ENCODE assay signal across 36 cellular contexts in genomic region chr2:50987914-50988313, GRCh38. TPM values are rescaled to one million over a fixed set of nuclear protein-coding genes. Genes with fewer than 3 reads are reported as not detected.
"Had no signal": no experiment of that assay in that cellular context is flagged by ENCODE, and none has a peak within 500 bp of the region (broad histone marks: within the 10 kb centered on the region; RNA-seq: fewer than 3 reads in every experiment).

No MANE protein-coding gene starts in this region.

- H3K4me3 ChIP-seq: ascending aorta, cardiac muscle cell had no signal

- H3K27ac Mint-ChIP-seq: activated B cell treated with CpG ODN at 0.5 μM for 24 hours; activated CD4-positive, alpha-beta memory T cell treated with anti-CD3 and anti-CD28 coated beads for 36 hours; activated CD4-positive, alpha-beta T cell treated with anti-CD3 and anti-CD28 coated beads, Interleukin-2, amount 10 ng/mL, durations not matched to agents 24 days and 14 days; activated CD8-positive, alpha-beta memory T cell treated with anti-CD3 and anti-CD28 coated beads, Interleukin-2, amount 10 ng/mL, durations not matched to agents 7 days and 5 days; activated CD8-positive, alpha-beta T cell treated with anti-CD3 and anti-CD28 coated beads for 36 hours; activated naive CD4-positive, alpha-beta T cell treated with anti-CD3 and anti-CD28 coated beads, Interleukin-2, amount 10 ng/mL, durations not matched to agents 7 days and 5 days; activated naive CD4-positive, alpha-beta T cell treated with anti-CD3 and anti-CD28 coated beads, Interleukin-2, amount 50 U/mL, for 24 hours; activated naive CD8-positive, alpha-beta T cell; activated naive CD8-positive, alpha-beta T cell treated with anti-CD3 and anti-CD28 coated beads, Interleukin-2, amount 10 ng/mL, durations not matched to agents 7 days and 5 days; activated naive CD8-positive, alpha-beta T cell treated with anti-CD3 and anti-CD28 coated beads, Interleukin-2, amount 50 U/mL, for 24 hours; activated T-cell treated with anti-CD3 and anti-CD28 coated beads, Interleukin-2, amount 50 U/mL, for 24 hours; activated T-helper 2 cell treated with anti-CD3 and anti-CD28 coated beads, Interferon-gamma antibody, Interleukin-2, Interleukin-4, amounts not matched to agents 10 μg/mL and 5 μg/mL and 100 μg/mL, durations not matched to agents 14 hours and 24 hours and 36 hours; T-helper 1 cell treated with Interleukin-12 subunit alpha and Interleukin-12 subunit beta and Interleukin-4 antibody, amounts not matched to agents 30 μg/mL and 1 μg/mL, for 36 hours; T-helper 2 cell treated with Interferon-gamma antibody and Interleukin-4, amounts not matched to agents 5 μg/mL and 100 μg/mL, for 36 hours had no signal

- H3K36me3 Mint-ChIP-seq: activated CD4-positive, alpha-beta memory T cell treated with anti-CD3 and anti-CD28 coated beads for 36 hours; activated CD8-positive, alpha-beta memory T cell treated with anti-CD3 and anti-CD28 coated beads, Interleukin-2, amount 10 ng/mL, durations not matched to agents 7 days and 5 days; activated naive CD4-positive, alpha-beta T cell treated with anti-CD3 and anti-CD28 coated beads, Interleukin-2, amount 10 ng/mL, durations not matched to agents 7 days and 5 days; activated naive CD4-positive, alpha-beta T cell treated with anti-CD3 and anti-CD28 coated beads, Interleukin-2, amount 50 U/mL, for 24 hours; activated naive CD8-positive, alpha-beta T cell; activated naive CD8-positive, alpha-beta T cell treated with anti-CD3 and anti-CD28 coated beads, Interleukin-2, amount 10 ng/mL, durations not matched to agents 7 days and 5 days had no signal

- ATAC-seq: activated CD8-positive, alpha-beta memory T cell treated with anti-CD3 and anti-CD28 coated beads, Interleukin-2, amount 10 ng/mL, durations not matched to agents 7 days and 5 days; activated CD8-positive, alpha-beta T cell treated with anti-CD3 and anti-CD28 coated beads for 36 hours; activated naive CD8-positive, alpha-beta T cell treated with anti-CD3 and anti-CD28 coated beads, Interleukin-2, amount 50 U/mL, for 24 hours had no signal

- H3K4me1 ChIP-seq: ascending aorta had no signal

- H3K4me1 Mint-ChIP-seq: activated B cell treated with CpG ODN at 0.5 μM for 24 hours; activated CD4-positive, alpha-beta T cell treated with anti-CD3 and anti-CD28 coated beads, Interleukin-2, amount 10 ng/mL, durations not matched to agents 24 days and 14 days; activated CD8-positive, alpha-beta memory T cell treated with anti-CD3 and anti-CD28 coated beads, Interleukin-2, amount 10 ng/mL, durations not matched to agents 7 days and 5 days; activated naive CD4-positive, alpha-beta T cell treated with anti-CD3 and anti-CD28 coated beads, Interleukin-2, amount 10 ng/mL, durations not matched to agents 7 days and 5 days; activated naive CD4-positive, alpha-beta T cell treated with anti-CD3 and anti-CD28 coated beads, Interleukin-2, amount 50 U/mL, for 24 hours; activated naive CD8-positive, alpha-beta T cell treated with anti-CD3 and anti-CD28 coated beads, Interleukin-2, amount 10 ng/mL, durations not matched to agents 7 days and 5 days; activated naive CD8-positive, alpha-beta T cell treated with anti-CD3 and anti-CD28 coated beads, Interleukin-2, amount 50 U/mL, for 24 hours; central memory CD8-positive, alpha-beta T cell had no signal

- H3K4me3 Mint-ChIP-seq: activated B cell treated with CpG ODN at 0.5 μM for 24 hours; activated CD4-positive, alpha-beta memory T cell treated with anti-CD3 and anti-CD28 coated beads for 36 hours; activated CD4-positive, alpha-beta T cell treated with anti-CD3 and anti-CD28 coated beads, Interleukin-2, amount 10 ng/mL, durations not matched to agents 24 days and 14 days; activated CD8-positive, alpha-beta memory T cell treated with anti-CD3 and anti-CD28 coated beads, Interleukin-2, amount 10 ng/mL, durations not matched to agents 7 days and 5 days; activated CD8-positive, alpha-beta T cell treated with anti-CD3 and anti-CD28 coated beads for 36 hours; activated naive CD4-positive, alpha-beta T cell treated with anti-CD3 and anti-CD28 coated beads, Interleukin-2, amount 10 ng/mL, durations not matched to agents 7 days and 5 days; activated naive CD4-positive, alpha-beta T cell treated with anti-CD3 and anti-CD28 coated beads, Interleukin-2, amount 50 U/mL, for 24 hours; activated naive CD8-positive, alpha-beta T cell; activated naive CD8-positive, alpha-beta T cell treated with anti-CD3 and anti-CD28 coated beads, Interleukin-2, amount 10 ng/mL, durations not matched to agents 7 days and 5 days; activated naive CD8-positive, alpha-beta T cell treated with anti-CD3 and anti-CD28 coated beads, Interleukin-2, amount 50 U/mL, for 24 hours; activated T-cell treated with anti-CD3 and anti-CD28 coated beads, Interleukin-2, amount 50 U/mL, for 24 hours; brain; central memory CD8-positive, alpha-beta T cell; T-helper 1 cell treated with Interleukin-12 subunit alpha and Interleukin-12 subunit beta and Interleukin-4 antibody, amounts not matched to agents 30 μg/mL and 1 μg/mL, for 36 hours; T-helper 2 cell treated with Interferon-gamma antibody and Interleukin-4, amounts not matched to agents 5 μg/mL and 100 μg/mL, for 36 hours had no signal

- H3K27me3 Mint-ChIP-seq: activated B cell treated with CpG ODN at 0.5 μM for 24 hours; activated CD4-positive, alpha-beta memory T cell treated with anti-CD3 and anti-CD28 coated beads for 36 hours; activated CD4-positive, alpha-beta T cell treated with anti-CD3 and anti-CD28 coated beads, Interleukin-2, amount 10 ng/mL, durations not matched to agents 24 days and 14 days; activated CD8-positive, alpha-beta memory T cell treated with anti-CD3 and anti-CD28 coated beads, Interleukin-2, amount 10 ng/mL, durations not matched to agents 7 days and 5 days; activated CD8-positive, alpha-beta T cell treated with anti-CD3 and anti-CD28 coated beads for 36 hours; activated naive CD4-positive, alpha-beta T cell treated with anti-CD3 and anti-CD28 coated beads, Interleukin-2, amount 10 ng/mL, durations not matched to agents 7 days and 5 days; activated naive CD4-positive, alpha-beta T cell treated with anti-CD3 and anti-CD28 coated beads, Interleukin-2, amount 50 U/mL, for 24 hours; activated naive CD8-positive, alpha-beta T cell; activated naive CD8-positive, alpha-beta T cell treated with anti-CD3 and anti-CD28 coated beads, Interleukin-2, amount 10 ng/mL, durations not matched to agents 7 days and 5 days; activated naive CD8-positive, alpha-beta T cell treated with anti-CD3 and anti-CD28 coated beads, Interleukin-2, amount 50 U/mL, for 24 hours; activated T-cell treated with anti-CD3 and anti-CD28 coated beads, Interleukin-2, amount 50 U/mL, for 24 hours; brain; central memory CD8-positive, alpha-beta T cell had no signal

- H3K9me3 ChIP-seq: ascending aorta had no signal

- DNase-seq: activated B cell treated with CpG ODN at 0.5 μM for 24 hours; activated CD4-positive, alpha-beta memory T cell treated with anti-CD3 and anti-CD28 coated beads for 36 hours; activated CD4-positive, alpha-beta T cell treated with anti-CD3 and anti-CD28 coated beads for 4 hours; activated CD4-positive, alpha-beta T cell treated with anti-CD3 and anti-CD28 coated beads, Interleukin-2, amount 10 ng/mL, durations not matched to agents 24 days and 14 days; activated CD4-positive, alpha-beta T cell treated with anti-CD3 and anti-CD28 coated beads, Interleukin-2, amount 50 U/mL, for 1 hour; activated CD4-positive, alpha-beta T cell treated with anti-CD3 and anti-CD28 coated beads, Interleukin-2, amount 50 U/mL, for 4 hours; activated CD4-positive, CD25-positive, alpha-beta regulatory T cell treated with anti-CD3 and anti-CD28 coated beads, Interleukin-2, amount 50 U/mL, for 72 hours; activated CD8-positive, alpha-beta memory T cell treated with anti-CD3 and anti-CD28 coated beads for 24 hours; activated CD8-positive, alpha-beta memory T cell treated with anti-CD3 and anti-CD28 coated beads, Interleukin-2, amount 10 ng/mL, durations not matched to agents 7 days and 5 days; activated CD8-positive, alpha-beta memory T cell treated with anti-CD3 and anti-CD28 coated beads, Interleukin-2, amount 50 U/mL, for 48 hours; activated CD8-positive, alpha-beta T cell treated with anti-CD3 and anti-CD28 coated beads for 36 hours; activated effector memory CD4-positive, alpha-beta T cell treated with Interleukin-2 at 50 U/mL for 16 hours; activated gamma-delta T cell; activated naive CD4-positive, alpha-beta T cell treated with anti-CD3 and anti-CD28 coated beads, Interleukin-2, amount 10 ng/mL, durations not matched to agents 7 days and 5 days; activated naive CD4-positive, alpha-beta T cell treated with Interleukin-2 at 50 U/mL for 16 hours; activated naive CD8-positive, alpha-beta T cell treated with anti-CD3 and anti-CD28 coated beads, Interleukin-2, amount 10 ng/mL, durations not matched to agents 7 days and 5 days; activated naive CD8-positive, alpha-beta T cell treated with anti-CD3 and anti-CD28 coated beads, Interleukin-2, amount 50 U/mL, for 24 hours; activated T-cell treated with anti-CD3 and anti-CD28 coated beads, Interleukin-2, amount 50 U/mL, for 24 hours; activated T-cell treated with anti-CD3 and anti-CD28 coated beads, Interleukin-2, amount 50 U/mL, for 48 hours; amygdala; anterior cingulate cortex; caudate nucleus; cerebellar nuclear complex; T-helper 1 cell; T-helper 2 cell; T-helper 9 cell had no signal

- H3K9me3 Mint-ChIP-seq: activated B cell treated with CpG ODN at 0.5 μM for 24 hours; activated CD4-positive, alpha-beta T cell treated with anti-CD3 and anti-CD28 coated beads, Interleukin-2, amount 10 ng/mL, durations not matched to agents 24 days and 14 days; activated naive CD4-positive, alpha-beta T cell treated with anti-CD3 and anti-CD28 coated beads, Interleukin-2, amount 10 ng/mL, durations not matched to agents 7 days and 5 days; activated naive CD8-positive, alpha-beta T cell treated with anti-CD3 and anti-CD28 coated beads, Interleukin-2, amount 50 U/mL, for 24 hours; brain; T-helper 2 cell treated with Interferon-gamma antibody and Interleukin-4, amounts not matched to agents 5 μg/mL and 100 μg/mL, for 36 hours had no signal

- H3K27me3 ChIP-seq: ascending aorta, cardiac muscle cell had no signal

- H3K27ac ChIP-seq: ascending aorta, cardiac muscle cell, VCaP had no signal

- H3K36me3 ChIP-seq: ascending aorta, cardiac muscle cell had no signal

RNA-seq across cellular contexts. Expression of gene NRXN1, which starts 44.0 kb away (rescaled TPM):
- total RNA-seq: activated B cell treated with CpG ODN at 0.5 μM for 24 hours; activated CD4-positive, alpha-beta memory T cell treated with anti-CD3 and anti-CD28 coated beads for 36 hours; activated CD8-positive, alpha-beta memory T cell treated with anti-CD3 and anti-CD28 coated beads, Interleukin-2, amount 10 ng/mL, durations not matched to agents 7 days and 5 days; activated CD8-positive, alpha-beta T cell treated with anti-CD3 and anti-CD28 coated beads for 36 hours; activated naive CD8-positive, alpha-beta T cell treated with anti-CD3 and anti-CD28 coated beads, Interleukin-2, amount 10 ng/mL, durations not matched to agents 7 days and 5 days had no signal
